In the genomic region with DNA sequence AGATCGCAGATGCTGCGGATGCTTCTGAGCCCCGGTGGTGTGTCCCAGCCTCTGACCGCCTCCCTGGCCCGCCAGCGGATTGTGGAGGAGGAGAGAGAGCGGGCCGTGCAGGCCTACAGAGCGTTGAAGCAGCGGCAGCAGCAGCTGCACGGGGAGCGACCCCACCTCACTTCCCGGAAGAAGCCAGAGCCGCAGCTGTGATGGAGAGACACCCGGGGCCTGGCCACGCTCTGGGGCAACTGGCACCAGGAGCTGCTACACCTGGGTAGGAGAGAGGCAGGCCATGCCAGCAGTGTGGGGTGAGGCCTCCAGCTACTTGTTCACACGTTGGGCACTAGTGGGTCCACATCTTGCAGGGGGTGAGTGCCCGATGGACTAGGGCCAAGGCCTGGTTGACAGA, we compare ENCODE assay signal across 18 cellular contexts. TPM values are rescaled to one million over a fixed set of nuclear protein-coding genes. Genes with fewer than 3 reads are reported as not detected.
A peak's percentile ranks its signal among the peaks of the same experiment; 100 is the strongest.
DNase-seq lines count a peak whose midpoint lies in the region; ATAC-seq, FAIRE-seq and TF ChIP-seq lines count a peak whose summit lies in the region.
"Had no signal": no experiment of that assay in that cellular context is flagged by ENCODE, and none has a peak within 500 bp of the region (broad histone marks: within the 10 kb centered on the region; RNA-seq: fewer than 3 reads in every experiment).

No MANE protein-coding gene starts in this region.

- H3K27ac Mint-ChIP-seq in chondrocyte (ENCODE audit: unreplicated experiment) (no peak overlapping the region), T-cell (no peak overlapping the region)
- H3K27ac Mint-ChIP-seq: CD4-positive, CD25-positive, alpha-beta regulatory T cell; IgD-negative memory B cell had no signal

- H3K4me2 ChIP-seq in IMR-90 (ENCODE audit: low read depth, low read length) (no peak overlapping the region), osteoblast (ENCODE audit: insufficient read depth, low read length) (no peak overlapping the region)
- H3K4me2 ChIP-seq: A549 had no signal

- peaks cover 52% of the 10 kb centered on the region for H3K36me3 ChIP-seq in IMR-90 (ENCODE audit: control insufficient read depth, insufficient read depth, low read length)
- H3K36me3 ChIP-seq in osteoblast (ENCODE audit: insufficient read depth, low read length) = peaks cover 35% of the 10 kb centered on the region

- intact Hi-C loops in Right ventricle myocardium superior (cut with DNase I) = no loop called here
- intact Hi-C loops in left cardiac atrium (cut with DNase I) = no loop called here
- intact Hi-C loops in IMR-90 (cut with micrococcal nuclease) = no loop called here

- H3K9me3 ChIP-seq in IMR-90 (ENCODE audit: control insufficient read depth, insufficient read depth, low read length) = no peaks in the 10 kb centered on the region
- no peaks in the 10 kb centered on the region for H3K9me3 ChIP-seq in osteoblast (ENCODE audit: low read depth, low read length)
- H3K9me3 ChIP-seq: A549 had no signal

- H3K56ac ChIP-seq in IMR-90 (ENCODE audit: extremely low read depth, insufficient read depth, low read length) = no peak overlapping the region

- H4K20me1 ChIP-seq in IMR-90 (ENCODE audit: insufficient read depth, low read length) (peaks cover 8% of the 10 kb centered on the region; the same call in 1 of the 2 replicates), osteoblast (ENCODE audit: insufficient read depth, low read length) (no peaks in the 10 kb centered on the region)

- H2AK5ac ChIP-seq in IMR-90 (ENCODE audit: low read depth, low read length) = no peak overlapping the region

- H3K36me3 Mint-ChIP-seq in chondrocyte (ENCODE audit: low read depth) = peaks cover 6% of the 10 kb centered on the region
- peaks cover 5% of the 10 kb centered on the region for H3K36me3 Mint-ChIP-seq in T-cell
- H3K36me3 Mint-ChIP-seq: IgD-negative memory B cell had no signal

- POLR2A ChIA-PET in IMR-90 (lab: Charles Lee; ENCODE audit: unreplicated experiment) (no interaction called here), T-cell (lab: Charles Lee) (no interaction called here)

- H3K79me2 ChIP-seq in osteoblast (ENCODE audit: insufficient read depth, low read length) = peaks cover 20% of the 10 kb centered on the region

- H3K9me1 ChIP-seq in IMR-90 (ENCODE audit: insufficient read depth, low read length) = peaks cover 3% of the 10 kb centered on the region; the same call in 1 of the 2 replicates

- H4K8ac ChIP-seq in IMR-90 (ENCODE audit: low read depth in 2 of 2, low read length in 2 of 2) = no peak overlapping the region

- H4K91ac ChIP-seq in IMR-90 (ENCODE audit: insufficient read depth, low read depth, low read length) = no peak overlapping the region

- H3K4me1 ChIP-seq in IMR-90 (ENCODE audit: control insufficient read depth, insufficient read depth, low read length) = peaks cover 3% of the 10 kb centered on the region; the same call in 1 of the 2 replicates
- H3K4me1 ChIP-seq in osteoblast (ENCODE audit: insufficient read depth, low read length) = peaks cover 3% of the 10 kb centered on the region

- no peak overlapping the region for H2BK15ac ChIP-seq in IMR-90 (ENCODE audit: low read depth, low read length)

- CTCF ChIA-PET in IMR-90 (lab: Yijun Ruan, JAX) (no interaction called here), T-cell (lab: Charles Lee) (no interaction called here)

- no peak overlapping the region for H2AK9ac ChIP-seq in IMR-90 (replicated peaks; ENCODE audit: low read depth, low read length, poor library complexity)

- H2BK20ac ChIP-seq in IMR-90 (ENCODE audit: low read depth, low read length) = no peak overlapping the region

- peak overlapping the region; percentile 39 for H2AFZ ChIP-seq in IMR-90 (replicated peaks; ENCODE audit: low read length, poor library complexity)
- H2AFZ ChIP-seq in osteoblast (ENCODE audit: low read length) = no peak overlapping the region
- H2AFZ ChIP-seq: GM23248 had no signal

- ATAC-seq in Right ventricle myocardium superior (ENCODE audit: poor library complexity) (no peak), left cardiac atrium (no peak), IMR-90 (ENCODE audit: low read depth) (no peak), T-cell (replicated peaks in 1 of 4) (no peak)
- ATAC-seq: A549, GM12878 had no signal

- no peak overlapping the region for H3K14ac ChIP-seq in IMR-90 (replicated peaks; ENCODE audit: low read depth, low read length)

- peak; percentile 33 for DNase-seq in Right ventricle myocardium superior
- DNase-seq in left cardiac atrium = no peak
- DNase-seq in IMR-90 = no peak
- DNase-seq in chondrocyte (ENCODE audit: low spot score) = peak; percentile 90
- DNase-seq in osteoblast (ENCODE audit: insufficient read length, low spot score, missing footprints) = peak; percentile 44
- no peak for DNase-seq in NCI-H2107 treated with DMSO at 0.1 percent for 48 hours (lab: John Stamatoyannopoulos, UW; ENCODE audit: unreplicated experiment)
- no peak for DNase-seq in T-cell
- no peak for DNase-seq in HTR-8/SVneo (ENCODE audit: insufficient read length, low spot score)
- DNase-seq: Calu3; CD4-positive, CD25-positive, alpha-beta regulatory T cell; DMS 273 treated with DMSO at 0.1 percent for 48 hours; GM23248 had no signal

- TF ChIP-seq POLR2A in IMR-90 (IDR thresholded peaks at IDR 0.05; ENCODE audit: low read depth, low read length) = no peak

- H3K27ac ChIP-seq in IMR-90 (ENCODE audit: insufficient read depth, low read length) (no peak overlapping the region), osteoblast (ENCODE audit: low read depth, low read length) (no peak overlapping the region)
- H3K27ac ChIP-seq: A549, GM23248, HL-60 had no signal

- H3K23ac ChIP-seq in IMR-90 (ENCODE audit: low read depth, low read length) = no peak overlapping the region

- 94% methylated on average over 5 of the region's 18 CpGs; no CpG with 5 or more reads in 1 of the 2 experiments for WGBS in IMR-90 (ENCODE audit: extremely low coverage in 2 of 2, insufficient read length in 1 of 2), 2 experiments

- no peak overlapping the region for H3K9ac ChIP-seq in IMR-90 (ENCODE audit: low read depth, low read length)
- H3K9ac ChIP-seq: GM23248 had no signal

- H2BK5ac ChIP-seq in IMR-90 (ENCODE audit: low read depth, low read length, poor library complexity, severe bottlenecking) = no peak overlapping the region

- H3K27me3 Mint-ChIP-seq in chondrocyte (ENCODE audit: low read depth) = no peaks in the 10 kb centered on the region
- H3K27me3 Mint-ChIP-seq in T-cell = no peaks in the 10 kb centered on the region
- H3K27me3 Mint-ChIP-seq: CD4-positive, CD25-positive, alpha-beta regulatory T cell; IgD-negative memory B cell had no signal

- H3K4me3 Mint-ChIP-seq in chondrocyte (ENCODE audit: unreplicated experiment) (no peak overlapping the region), T-cell (no peak overlapping the region)
- H3K4me3 Mint-ChIP-seq: CD4-positive, CD25-positive, alpha-beta regulatory T cell; IgD-negative memory B cell had no signal

- H3K4me1 Mint-ChIP-seq in chondrocyte (ENCODE audit: low read depth) (peaks cover 15% of the 10 kb centered on the region), T-cell (peaks cover 16 to 21% (median 16%) of the 10 kb centered on the region in 3 donors)

- BruUV-seq in IMR-90 (replicated peaks; lab: Mats Ljungman, UMichigan) = no TSS peak

- no peaks in the 10 kb centered on the region for H3K27me3 ChIP-seq in IMR-90 (ENCODE audit: control insufficient read depth, insufficient read depth, low read length)
- no peaks in the 10 kb centered on the region for H3K27me3 ChIP-seq in osteoblast (ENCODE audit: insufficient read depth, low read length)

- H3K4ac ChIP-seq in IMR-90 (ENCODE audit: low read depth, low read length) = no peak overlapping the region

- H3K18ac ChIP-seq in IMR-90 (ENCODE audit: low read depth, low read length) = no peak overlapping the region

- FAIRE-seq in HTR-8/SVneo (lab: Jason Lieb, UNC) = no peak
- FAIRE-seq: A549, GM12878, GM18507, H54 had no signal

- TF ChIP-seq RAD21 in IMR-90 (IDR thresholded peaks at IDR 0.05; ENCODE audit: low read length) = no peak

- no peaks in the 10 kb centered on the region for H3K9me3 Mint-ChIP-seq in chondrocyte (ENCODE audit: low read depth)
- H3K9me3 Mint-ChIP-seq in T-cell = no peaks in the 10 kb centered on the region
- H3K9me3 Mint-ChIP-seq: CD4-positive, CD25-positive, alpha-beta regulatory T cell; IgD-negative memory B cell had no signal

- H3K4me3 ChIP-seq in IMR-90 (ENCODE audit: insufficient read depth, low read depth, low read length) (no peak overlapping the region), osteoblast (ENCODE audit: insufficient read depth, low read length) (no peak overlapping the region)
- H3K4me3 ChIP-seq: A549, GM12878, GM23248 had no signal

- H3K79me1 ChIP-seq in IMR-90 (ENCODE audit: low read depth in 1 of 2, low read length in 2 of 2) = peaks cover 19 to 56% of the 10 kb centered on the region in 2 experiments

- no peak overlapping the region for H2BK120ac ChIP-seq in IMR-90 (ENCODE audit: low read depth, low read length)

- dilution Hi-C loops in IMR-90 (cut with HindIII; ENCODE audit: low sequenced_read_pairs, unreplicated experiment) = no loop called here

- TF ChIP-seq CTCF in IMR-90 (conservative IDR thresholded peaks at IDR 0.05; ENCODE audit: low read depth, low read length) = no peak
- no peak for TF ChIP-seq CTCF in chondrocyte (IDR thresholded peaks at IDR 0.05)
- TF ChIP-seq CTCF in osteoblast (IDR thresholded peaks at IDR 0.05; ENCODE audit: extremely low read depth, low read depth, low read length) = no peak

- H4K5ac ChIP-seq in IMR-90 (ENCODE audit: low read depth, low read length) = no peak overlapping the region

- in situ Hi-C loops in IMR-90 (cut with MboI; ENCODE audit: low sequenced_read_pairs) = no loop called here

RNA-seq across cellular contexts. Expression of gene CCDC137, which starts 6.0 kb away (rescaled TPM):
- total RNA-seq in Right ventricle myocardium superior (4.8 TPM), left cardiac atrium (1 to 10 TPM; 7.2 to 8.9 TPM), IMR-90 (2012; rRNA removed) (7.5 and 9.2 TPM in 2 replicates), chondrocyte (13.8 to 19.1 TPM (median 15.4 TPM) in 3 replicates), osteoblast (4.7 and 5.6 TPM in 2 replicates), T-cell (10 to 100 TPM; 15.9 to 33.9 (median 30.0) TPM)
- 18.4 and 23.2 TPM in 2 replicates for polyA plus RNA-seq in IMR-90 (2012; rRNA removed)
- 16.7 and 34.8 TPM in 2 replicates for polyA plus RNA-seq in IMR-90 (2012; cell fraction: cytosol; rRNA removed)
- polyA plus RNA-seq in IMR-90 (2012; cell fraction: nucleus; rRNA removed; ENCODE audit: low replicate concordance) = 12.3 and 18.2 TPM in 2 replicates

RNA-seq across cellular contexts. Expression of gene OXLD1, which starts 6.1 kb away (rescaled TPM):
- total RNA-seq in Right ventricle myocardium superior (16.1 TPM), left cardiac atrium (10 to 100 TPM; 20.9 to 23.6 TPM), IMR-90 (2012; rRNA removed) (9.9 and 10.3 TPM in 2 replicates), chondrocyte (24.2 to 32.7 TPM (median 26.5 TPM) in 3 replicates), osteoblast (21.0 and 21.5 TPM in 2 replicates), T-cell (10 to 100 TPM; 34.1 to 93.3 (median 68.1) TPM)
- 22.3 and 26.4 TPM in 2 replicates for polyA plus RNA-seq in IMR-90 (2012; rRNA removed)
- polyA plus RNA-seq in IMR-90 (2012; cell fraction: cytosol; rRNA removed) = 25.7 and 46.6 TPM in 2 replicates
- 52.8 and 86.9 TPM in 2 replicates for polyA plus RNA-seq in IMR-90 (2012; cell fraction: nucleus; rRNA removed; ENCODE audit: low replicate concordance)

RNA-seq across cellular contexts. Expression of gene ARL16, which starts 11.1 kb away (rescaled TPM):
- total RNA-seq in Right ventricle myocardium superior (11.9 TPM), left cardiac atrium (10 to 100 TPM; 12.2 to 22.3 TPM), IMR-90 (2012; rRNA removed) (42.8 and 51.1 TPM in 2 replicates), chondrocyte (29.5 to 32.6 TPM (median 32.5 TPM) in 3 replicates), osteoblast (24.5 and 26.1 TPM in 2 replicates), T-cell (10 to 100 TPM; 30.9 to 51.0 (median 39.3) TPM)
- 77.9 and 83.1 TPM in 2 replicates for polyA plus RNA-seq in IMR-90 (2012; rRNA removed)
- 73.3 and 116 TPM in 2 replicates for polyA plus RNA-seq in IMR-90 (2012; cell fraction: cytosol; rRNA removed)
- 130 and 139 TPM in 2 replicates for polyA plus RNA-seq in IMR-90 (2012; cell fraction: nucleus; rRNA removed; ENCODE audit: low replicate concordance)

RNA-seq across cellular contexts. Expression of gene HGS, which starts 11.3 kb away (rescaled TPM):
- 34.5 TPM for total RNA-seq in Right ventricle myocardium superior
- total RNA-seq in left cardiac atrium = 10 to 100 TPM; 42.3 to 52.6 TPM
- 49.4 and 52.5 TPM in 2 replicates for total RNA-seq in IMR-90 (2012; rRNA removed)
- 137 and 169 TPM in 2 replicates for polyA plus RNA-seq in IMR-90 (2012; rRNA removed)
- polyA plus RNA-seq in IMR-90 (2012; cell fraction: cytosol; rRNA removed) = 46.1 and 98.2 TPM in 2 replicates
- 423 and 1,279 TPM in 2 replicates for polyA plus RNA-seq in IMR-90 (2012; cell fraction: nucleus; rRNA removed; ENCODE audit: low replicate concordance)
- total RNA-seq in chondrocyte = 87.4 to 93.1 TPM (median 89.6 TPM) in 3 replicates
- total RNA-seq in osteoblast = 100 and 110 TPM in 2 replicates
- 100 to 1,000 TPM; 114 to 205 (median 181) TPM for total RNA-seq in T-cell

RNA-seq across cellular contexts. Expression of gene PDE6G, which starts 16.2 kb away (rescaled TPM):
- total RNA-seq in Right ventricle myocardium superior (not detected), left cardiac atrium (under 1 TPM in 1 of 2 donors, not detected in 1; 0.50 TPM), IMR-90 (2012; rRNA removed) (not detected in 2 replicates), chondrocyte (not detected in 3 replicates), osteoblast (not detected in 2 replicates), T-cell (1 to 10 TPM in 4 of 5 donors, under 1 TPM in 1; 0.33 to 4.6 (median 1.8) TPM)
- polyA plus RNA-seq in IMR-90 (2012; rRNA removed) = 1.3 and 2.7 TPM in 2 replicates
- polyA plus RNA-seq in IMR-90 (2012; cell fraction: cytosol; rRNA removed) = 1.0 and 1.4 TPM in 2 replicates
- polyA plus RNA-seq in IMR-90 (2012; cell fraction: nucleus; rRNA removed; ENCODE audit: low replicate concordance) = 0.63 and 0.65 TPM in 2 replicates
- total RNA-seq: Calu3, GM23248 had no signal
- polyA plus RNA-seq: GM23248 had no signal

Comparison
In these comparisons a context has a peak if more than half of its experiments do, and no peak if none do; other contexts are left out.
1. DNase-seq: peak in Right ventricle myocardium superior (single experiment), chondrocyte (single experiment) and osteoblast (single experiment); none in left cardiac atrium (single experiment), IMR-90 (single experiment), NCI-H2107 treated with DMSO at 0.1 percent for 48 hours (single experiment), T-cell (0 of 34) and HTR-8/SVneo (single experiment).